In genomic region chr11:77093987-77094840, GRCh38 we compare ENCODE assay signal across 1 cellular context.
TF ChIP-seq lines count a peak whose summit lies in the region.

No MANE protein-coding gene starts in this region.

TF ChIP-seq in SK-N-SH treated with all-trans-retinoic acid at 6 μM for 48 hours, 23 proteins besides CTCF, POLR2A, EP300 and RAD21 (continued from another document):
- TF ChIP-seq TSHZ2 (CRISPR knock-in tag; IDR thresholded peaks at IDR 0.05) = no peak
- TF ChIP-seq POU6F1 (CRISPR knock-in tag; IDR thresholded peaks at IDR 0.05; ENCODE audit: borderline replicate concordance, low read depth) = no peak
